ENCODE assay signal across 10 cellular contexts in genomic region chr22:22348127-22348814, GRCh38.
DNase-seq lines count a peak whose midpoint lies in the region; FAIRE-seq and TF ChIP-seq lines count a peak whose summit lies in the region.
"Had no signal": no experiment of that assay in that cellular context is flagged by ENCODE, and none has a peak within 500 bp of the region (broad histone marks: within the 10 kb centered on the region; RNA-seq: fewer than 3 reads in every experiment).

No MANE protein-coding gene starts in this region.

- DNase-seq in NCI-H82 (lab: John Stamatoyannopoulos, UW) (peak; percentile 18), NCI-H82 treated with DMSO at 0.1 percent for 48 hours (lab: John Stamatoyannopoulos, UW; ENCODE audit: unreplicated experiment) (no peak), epithelial cell of esophagus (ENCODE audit: low read depth) (peak; percentile 7), posterior cingulate gyrus (peak in 6 of 10 donors; percentile 30 to 90 (median 59)), germinal center (ENCODE audit: low spot score) (no peak), D721Med (ENCODE audit: insufficient read length, low spot score) (no peak), 8988T (no peak)
- DNase-seq: SHP77 treated with DMSO at 0.1 percent for 48 hours had no signal

- H3K27me3 ChIP-seq in Loucy (ENCODE audit: insufficient read depth, low read length, poor library complexity, severe bottlenecking), result no peaks in the 10 kb centered on the region

- no peaks in the 10 kb centered on the region for H3F3A ChIP-seq in Loucy (ENCODE audit: low read depth)

- peak overlapping the region; percentile 66 for H2AFZ ChIP-seq in Loucy (ENCODE audit: low read length)
- H2AFZ ChIP-seq: parathyroid adenoma had no signal

- H3K79me2 ChIP-seq in Loucy (ENCODE audit: insufficient read depth, low read length), result no peaks in the 10 kb centered on the region
- H3K79me2 ChIP-seq: parathyroid adenoma had no signal

- no peaks in the 10 kb centered on the region for H3K9me3 ChIP-seq in Loucy (ENCODE audit: insufficient read depth, low read depth, low read length)

- no peak overlapping the region for H3K9ac ChIP-seq in Loucy (ENCODE audit: low read depth, low read length, poor library complexity, severe bottlenecking)
- H3K9ac ChIP-seq: parathyroid adenoma had no signal

- H3K9me2 ChIP-seq in Loucy (replicated peaks; ENCODE audit: low read depth, low read length), result no peaks in the 10 kb centered on the region

- H3K4me3 ChIP-seq in Loucy (ENCODE audit: low read length, poor library complexity, severe bottlenecking) (no peak overlapping the region), epithelial cell of esophagus (ENCODE audit: low read length) (no peak overlapping the region)

- peaks cover 24% of the 10 kb centered on the region for H3K4me1 ChIP-seq in Loucy (ENCODE audit: insufficient read depth, low read length, poor library complexity, severe bottlenecking)
- H3K4me1 ChIP-seq: parathyroid adenoma had no signal

- H3K36me3 ChIP-seq in Loucy (ENCODE audit: insufficient read depth, low read length), result no peaks in the 10 kb centered on the region

- no peak for FAIRE-seq in D721Med (lab: Jason Lieb, UNC)

- H3K4me2 ChIP-seq in Loucy (ENCODE audit: low read depth, low read length, poor library complexity, severe bottlenecking), result no peak overlapping the region

- intact Hi-C loops in posterior cingulate gyrus (cut with DNase I), result no loop called here

- no peaks in the 10 kb centered on the region for H4K20me1 ChIP-seq in Loucy (ENCODE audit: insufficient read depth, low read length, poor library complexity, severe bottlenecking)

- TF ChIP-seq CTCF in Loucy (conservative IDR thresholded peaks at IDR 0.05; ENCODE audit: low read length) (peak; percentile 69), epithelial cell of esophagus (IDR thresholded peaks at IDR 0.05; ENCODE audit: insufficient read depth, low read depth, low read length, missing control alignments) (peak; percentile 30), D721Med (IDR thresholded peaks at IDR 0.05; ENCODE audit: insufficient read depth, missing control alignments) (no peak)

Comparison
In these comparisons a context has a peak if more than half of its experiments do, and no peak if none do; other contexts are left out.
1. DNase-seq: peak in NCI-H82 (single experiment), epithelial cell of esophagus (single experiment) and posterior cingulate gyrus (6 of 10); none in NCI-H82 treated with DMSO at 0.1 percent for 48 hours (single experiment), germinal center (single experiment), D721Med (single experiment) and 8988T (single experiment).